ENCODE assay signal across 8 cellular contexts in genomic region chr19:8321067-8321759, GRCh38. TPM values are rescaled to one million over a fixed set of nuclear protein-coding genes. Genes with fewer than 3 reads are reported as not detected.
DNase-seq lines count a peak whose midpoint lies in the region; ATAC-seq and TF ChIP-seq lines count a peak whose summit lies in the region.

TSS of gene NDUFA7 (minus strand) at chr19:8321375. CDS start at chr19:8321358, 17 bp downstream.
TSS of gene RPS28 (plus strand) at chr19:8321496. CDS start at chr19:8321531, 35 bp downstream.

- peaks cover 7% of the 10 kb centered on the region; the same call in 1 of the 2 replicates for H3K4me1 ChIP-seq in BE2C

- peak; percentile 84 for ATAC-seq in HG03439 (IDR thresholded peaks at IDR 0.05; ENCODE audit: unreplicated experiment)

- H3K27me3 ChIP-seq in BE2C (no peaks in the 10 kb centered on the region), kidney epithelial cell (ENCODE audit: control insufficient read depth, insufficient read depth, low read length) (no peaks in the 10 kb centered on the region)

- TF ChIP-seq CTCF in BE2C (IDR thresholded peaks at IDR 0.05; ENCODE audit: low read depth, low read length): peak; percentile 11; the same call in 1 of the 2 replicates
- peak; percentile 19 for TF ChIP-seq CTCF in kidney epithelial cell (IDR thresholded peaks at IDR 0.05; ENCODE audit: insufficient read depth, low read length, poor library complexity, severe bottlenecking)

- DNase-seq in BE2C (peak; percentile 96), GM19238 (ENCODE audit: insufficient read length, low spot score) (peak; percentile 94), NCI-H510A treated with DMSO at 0.1 percent for 48 hours (lab: John Stamatoyannopoulos, UW) (peak; percentile 93), cerebellum (ENCODE audit: low spot score) (peak; percentile 98), kidney epithelial cell (ENCODE audit: low read depth) (no peak)
- peak; percentile 94 to 97 for DNase-seq in activated CD4-positive, alpha-beta T cell treated with anti-CD3 and anti-CD28 coated beads for 24 hours (ENCODE audit: low read depth in 2 of 2)
- peak; percentile 97 for DNase-seq in stimulated activated CD4-positive, alpha-beta T cell treated with anti-CD3 and anti-CD28 coated beads, Interleukin-15, amount 100 ng/mL, for 24 hours

- no peaks in the 10 kb centered on the region for H3K9me3 ChIP-seq in BE2C

- peak within 1 kb of the TSS; percentile 100 for H3K4me3 ChIP-seq in BE2C (ENCODE audit: low read depth, low read length)
- peak within 1 kb of the TSS; percentile 76 for H3K4me3 ChIP-seq in kidney epithelial cell (ENCODE audit: low read depth, low read length)

- peaks cover 25% of the 10 kb centered on the region for H3K36me3 ChIP-seq in BE2C
- no peaks in the 10 kb centered on the region for H3K36me3 ChIP-seq in kidney epithelial cell (ENCODE audit: control insufficient read depth, insufficient read depth, low read length)

RNA-seq across cellular contexts. Expression of gene NDUFA7, which starts in this region (rescaled TPM):
- 211 TPM for polyA plus RNA-seq in BE2C (2012; ENCODE audit: insufficient read depth, insufficient read length, low read depth)
- total RNA-seq in cerebellum: 11.7 TPM
- 49.8 and 61.4 TPM in 2 replicates for total RNA-seq in kidney epithelial cell

RNA-seq across cellular contexts. Expression of gene RPS28, which starts in this region (rescaled TPM):
- 1,781 TPM for polyA plus RNA-seq in BE2C (2012; ENCODE audit: insufficient read depth, insufficient read length, low read depth)
- total RNA-seq in cerebellum: 105 TPM
- total RNA-seq in kidney epithelial cell: 298 and 330 TPM in 2 replicates
